15 cellular contexts compared by ENCODE assay signal in the genomic region with DNA sequence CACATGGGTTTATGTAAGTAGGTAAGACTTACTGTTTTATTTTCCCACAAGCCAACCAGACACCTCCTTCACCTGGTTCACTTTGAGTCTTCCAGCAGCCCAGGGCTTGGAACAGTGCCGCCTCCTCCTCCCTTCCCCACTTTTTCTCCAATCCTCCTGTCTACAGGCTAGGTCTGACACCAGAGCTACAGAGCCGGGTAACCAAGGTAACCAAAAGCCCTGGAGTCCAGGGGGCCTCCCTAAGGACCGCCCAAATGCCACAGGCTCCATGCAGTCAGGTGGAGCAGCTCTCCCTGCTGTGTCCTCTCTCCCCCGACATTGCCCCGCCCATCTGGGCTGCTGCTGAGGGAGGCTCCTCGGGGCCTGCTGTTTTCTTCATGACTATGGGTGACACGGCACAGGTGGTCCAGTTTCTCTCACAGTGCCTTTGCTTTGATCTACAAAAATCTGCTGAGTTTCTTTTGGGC.
A peak's percentile ranks its signal among the peaks of the same experiment; 100 is the strongest.
DNase-seq lines count a peak whose midpoint lies in the region; ATAC-seq and TF ChIP-seq lines count a peak whose summit lies in the region.
"Had no signal": no experiment of that assay in that cellular context is flagged by ENCODE, and none has a peak within 500 bp of the region (broad histone marks: within the 10 kb centered on the region; RNA-seq: fewer than 3 reads in every experiment).

No MANE protein-coding gene starts in this region.

- DNase-seq in NCI-H2171 (lab: John Stamatoyannopoulos, UW), result peak; percentile 89
- peak; percentile 10 for DNase-seq in endothelial cell (ENCODE audit: low spot score)
- no peak for DNase-seq in erythroblast (lab: John Stamatoyannopoulos, UW)
- DNase-seq: activated CD4-positive, alpha-beta T cell treated with anti-CD3 and anti-CD28 coated beads for 36 hours; activated effector memory CD4-positive, alpha-beta T cell treated with Interleukin-2 at 50 U/mL for 16 hours; DMS153; left ventricle myocardium inferior; NCI-H226; stimulated activated naive CD4-positive, alpha-beta T cell had no signal

- no peak overlapping the region for H3K27ac Mint-ChIP-seq in endothelial cell (ENCODE audit: unreplicated experiment)
- H3K27ac Mint-ChIP-seq: activated CD4-positive, alpha-beta T cell treated with anti-CD3 and anti-CD28 coated beads for 36 hours had no signal

- H3K4me1 Mint-ChIP-seq in endothelial cell (ENCODE audit: unreplicated experiment), result no peaks in the 10 kb centered on the region
- H3K4me1 Mint-ChIP-seq: activated CD4-positive, alpha-beta T cell treated with anti-CD3 and anti-CD28 coated beads for 36 hours; central memory CD8-positive, alpha-beta T cell had no signal

- TF ChIP-seq CTCF in HEK293 (tag by site-specific recombination; IDR thresholded peaks at IDR 0.05), result no peak
- TF ChIP-seq CTCF in endothelial cell (IDR thresholded peaks at IDR 0.05; ENCODE audit: unreplicated experiment), result no peak
- no peak for TF ChIP-seq CTCF in parathyroid adenoma (IDR thresholded peaks at IDR 0.05)

- POLR2A ChIA-PET in HEK293 (lab: Yijun Ruan, JAX), result no interaction called here

- no peak overlapping the region for H3K9ac ChIP-seq in parathyroid adenoma

- H3K9me3 ChIP-seq in HEK293 (ENCODE audit: control insufficient read depth, insufficient read depth, low read depth, low read length), result no peaks in the 10 kb centered on the region
- no peaks in the 10 kb centered on the region for H3K9me3 ChIP-seq in parathyroid adenoma (ENCODE audit: control insufficient read depth, low read length)
- H3K9me3 ChIP-seq: left ventricle myocardium inferior had no signal

- no peaks in the 10 kb centered on the region for H3K27me3 ChIP-seq in parathyroid adenoma (ENCODE audit: control insufficient read depth, insufficient read depth, low read length)

- CTCF ChIA-PET in HEK293 (lab: Yijun Ruan, JAX), result no interaction called here

- H3K4me3 ChIP-seq in HEK293 (ENCODE audit: low read depth, low read length) (no peak overlapping the region), parathyroid adenoma (ENCODE audit: low read depth, low read length) (no peak overlapping the region)
- H3K4me3 ChIP-seq: left ventricle myocardium inferior had no signal

- H3K36me3 Mint-ChIP-seq in endothelial cell (ENCODE audit: low read depth, unreplicated experiment), result no peaks in the 10 kb centered on the region

- H3K4me1 ChIP-seq in HEK293 (ENCODE audit: control insufficient read depth, insufficient read depth, low read length), result peaks cover 11% of the 10 kb centered on the region
- H3K4me1 ChIP-seq in parathyroid adenoma, result peaks cover 9% of the 10 kb centered on the region

- H2AFZ ChIP-seq in parathyroid adenoma, result peak overlapping the region; percentile 70

- H3K36me3 ChIP-seq in HEK293 (ENCODE audit: control insufficient read depth in 2 of 2, insufficient read depth in 1 of 2, low read length in 2 of 2), result no peaks in the 10 kb centered on the region
- H3K36me3 ChIP-seq in parathyroid adenoma (ENCODE audit: control insufficient read depth, insufficient read depth, low read length), result no peaks in the 10 kb centered on the region
- H3K36me3 ChIP-seq: left ventricle myocardium inferior had no signal

- H3K4me3 Mint-ChIP-seq in endothelial cell (ENCODE audit: unreplicated experiment), result no peak overlapping the region
- H3K4me3 Mint-ChIP-seq: activated CD4-positive, alpha-beta T cell treated with anti-CD3 and anti-CD28 coated beads for 36 hours; central memory CD8-positive, alpha-beta T cell had no signal

- H3K27ac ChIP-seq in HEK293 (ENCODE audit: extremely low read depth, low read depth, low read length) (no peak overlapping the region), parathyroid adenoma (no peak overlapping the region)
- H3K27ac ChIP-seq: left ventricle myocardium inferior had no signal

- H3K4me2 ChIP-seq in parathyroid adenoma (ENCODE audit: low read length), result no peak overlapping the region

- H3K9me3 Mint-ChIP-seq in endothelial cell (ENCODE audit: unreplicated experiment), result no peaks in the 10 kb centered on the region
- H3K9me3 Mint-ChIP-seq: central memory CD8-positive, alpha-beta T cell had no signal

- H3K79me2 ChIP-seq in parathyroid adenoma, result no peaks in the 10 kb centered on the region

- H3K27me3 Mint-ChIP-seq in endothelial cell (ENCODE audit: unreplicated experiment), result peaks cover 4% of the 10 kb centered on the region
- H3K27me3 Mint-ChIP-seq: activated CD4-positive, alpha-beta T cell treated with anti-CD3 and anti-CD28 coated beads for 36 hours; central memory CD8-positive, alpha-beta T cell had no signal

- TF ChIP-seq POLR2A in erythroblast (IDR thresholded peaks at IDR 0.05; ENCODE audit: low read length), result no peak

- ATAC-seq in HG02852 (IDR thresholded peaks at IDR 0.05; ENCODE audit: unreplicated experiment), result no peak
- ATAC-seq in GM18870 (IDR thresholded peaks at IDR 0.05; ENCODE audit: unreplicated experiment), result no peak
- ATAC-seq: activated CD4-positive, alpha-beta T cell treated with anti-CD3 and anti-CD28 coated beads for 36 hours; SK-N-SH treated with all-trans-retinoic acid at 6 μM for 48 hours had no signal

TF ChIP-seq in HEK293, 187 proteins besides CTCF, POLR2A, EP300 and RAD21 (continues in another document):
- no peak for TF ChIP-seq ZNF701 (tag by site-specific recombination; IDR thresholded peaks at IDR 0.05)
- no peak for TF ChIP-seq ZNF747 (tag by site-specific recombination; IDR thresholded peaks at IDR 0.05)
- no peak for TF ChIP-seq MYNN (tag by site-specific recombination; IDR thresholded peaks at IDR 0.05; ENCODE audit: borderline replicate concordance)
- no peak for TF ChIP-seq ZBTB20 (tag by site-specific recombination; IDR thresholded peaks at IDR 0.05)
- TF ChIP-seq, protein P1, sequence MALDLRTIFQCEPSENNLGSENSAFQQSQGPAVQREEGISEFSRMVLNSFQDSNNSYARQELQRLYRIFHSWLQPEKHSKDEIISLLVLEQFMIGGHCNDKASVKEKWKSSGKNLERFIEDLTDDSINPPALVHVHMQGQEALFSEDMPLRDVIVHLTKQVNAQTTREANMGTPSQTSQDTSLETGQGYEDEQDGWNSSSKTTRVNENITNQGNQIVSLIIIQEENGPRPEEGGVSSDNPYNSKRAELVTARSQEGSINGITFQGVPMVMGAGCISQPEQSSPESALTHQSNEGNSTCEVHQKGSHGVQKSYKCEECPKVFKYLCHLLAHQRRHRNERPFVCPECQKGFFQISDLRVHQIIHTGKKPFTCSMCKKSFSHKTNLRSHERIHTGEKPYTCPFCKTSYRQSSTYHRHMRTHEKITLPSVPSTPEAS (tag by site-specific recombination; IDR thresholded peaks at IDR 0.05), result no peak
- no peak for TF ChIP-seq ZNF121 (tag by site-specific recombination; IDR thresholded peaks at IDR 0.05)
- TF ChIP-seq SCRT2 (tag by site-specific recombination; IDR thresholded peaks at IDR 0.05), result peak; percentile 91
- no peak for TF ChIP-seq ZNF18 (tag by site-specific recombination; IDR thresholded peaks at IDR 0.05)
- TF ChIP-seq ZNF768 (tag by site-specific recombination; IDR thresholded peaks at IDR 0.05), result no peak
- TF ChIP-seq SP7 (tag by site-specific recombination; IDR thresholded peaks at IDR 0.05), result no peak
- no peak for TF ChIP-seq ZSCAN23 (tag by site-specific recombination; IDR thresholded peaks at IDR 0.05)
- TF ChIP-seq, protein P2, sequence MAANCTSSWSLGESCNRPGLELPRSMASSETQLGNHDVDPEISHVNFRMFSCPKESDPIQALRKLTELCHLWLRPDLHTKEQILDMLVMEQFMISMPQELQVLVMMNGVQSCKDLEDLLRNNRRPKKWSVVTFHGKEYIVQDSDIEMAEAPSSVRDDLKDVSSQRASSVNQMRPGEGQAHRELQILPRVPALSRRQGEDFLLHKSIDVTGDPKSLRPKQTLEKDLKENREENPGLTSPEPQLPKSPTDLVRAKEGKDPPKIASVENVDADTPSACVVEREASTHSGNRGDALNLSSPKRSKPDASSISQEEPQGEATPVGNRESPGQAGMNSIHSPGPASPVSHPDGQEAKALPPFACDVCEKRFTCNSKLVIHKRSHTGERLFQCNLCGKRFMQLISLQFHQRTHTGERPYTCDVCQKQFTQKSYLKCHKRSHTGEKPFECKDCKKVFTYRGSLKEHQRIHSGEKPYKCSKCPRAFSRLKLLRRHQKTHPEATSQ (tag by site-specific recombination; IDR thresholded peaks at IDR 0.05), result no peak
- TF ChIP-seq, protein P3, sequence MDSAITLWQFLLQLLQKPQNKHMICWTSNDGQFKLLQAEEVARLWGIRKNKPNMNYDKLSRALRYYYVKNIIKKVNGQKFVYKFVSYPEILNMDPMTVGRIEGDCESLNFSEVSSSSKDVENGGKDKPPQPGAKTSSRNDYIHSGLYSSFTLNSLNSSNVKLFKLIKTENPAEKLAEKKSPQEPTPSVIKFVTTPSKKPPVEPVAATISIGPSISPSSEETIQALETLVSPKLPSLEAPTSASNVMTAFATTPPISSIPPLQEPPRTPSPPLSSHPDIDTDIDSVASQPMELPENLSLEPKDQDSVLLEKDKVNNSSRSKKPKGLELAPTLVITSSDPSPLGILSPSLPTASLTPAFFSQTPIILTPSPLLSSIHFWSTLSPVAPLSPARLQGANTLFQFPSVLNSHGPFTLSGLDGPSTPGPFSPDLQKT (IDR thresholded peaks at IDR 0.05; ENCODE audit: borderline replicate concordance, low read depth, low read length), result no peak
- TF ChIP-seq ZNF558 (tag by site-specific recombination; IDR thresholded peaks at IDR 0.05), result no peak

Comparison
In these comparisons a context has a peak if more than half of its experiments do, and no peak if none do; other contexts are left out.
1. DNase-seq: peak in NCI-H2171 (single experiment) and endothelial cell (single experiment); none in erythroblast (0 of 2).